In genomic region chr7:117381357-117381756, GRCh38 we compare ENCODE assay signal across 29 cellular contexts. TPM values are rescaled to one million over a fixed set of nuclear protein-coding genes. Genes with fewer than 3 reads are reported as not detected.
DNase-seq lines count a peak whose midpoint lies in the region; ATAC-seq and TF ChIP-seq lines count a peak whose summit lies in the region.
"Had no signal": no experiment of that assay in that cellular context is flagged by ENCODE, and none has a peak within 500 bp of the region (broad histone marks: within the 10 kb centered on the region; RNA-seq: fewer than 3 reads in every experiment).

No MANE protein-coding gene starts in this region.

- TF ChIP-seq POLR2A in adrenal gland (IDR thresholded peaks at IDR 0.05) = no peak

- no peaks in the 10 kb centered on the region for H3K4me1 ChIP-seq in mammary epithelial cell (ENCODE audit: insufficient read depth, low read length)
- H3K4me1 ChIP-seq in adrenal gland (replicated peaks in 1 of 2) = no peaks in the 10 kb centered on the region
- H3K4me1 ChIP-seq: esophagus muscularis mucosa, parathyroid adenoma, right lobe of liver, tibial artery had no signal

- dilution Hi-C loops in mammary epithelial cell (cut with HindIII; ENCODE audit: low sequenced_read_pairs) = no loop called here

- DNase-seq in DMS 273 (lab: John Stamatoyannopoulos, UW; ENCODE audit: unreplicated experiment) (peak; percentile 18), DMS 273 treated with DMSO at 0.1 percent for 48 hours (lab: John Stamatoyannopoulos, UW) (no peak), mammary epithelial cell (no peak), iris pigment epithelial cell (ENCODE audit: low read depth) (peak; percentile 7), adrenal gland (no peak)
- no peak for DNase-seq in T-helper 2 cell treated with Interferon-gamma antibody and Interleukin-4, amounts not matched to agents 5 μg/mL and 100 μg/mL, for 36 hours (ENCODE audit: low spot score)
- DNase-seq: activated CD8-positive, alpha-beta memory T cell treated with anti-CD3 and anti-CD28 coated beads, Interleukin-2, amount 50 U/mL, for 4 hours; COR-L47; effector CD8-positive, alpha-beta T cell; left colon; naive thymus-derived CD8-positive, alpha-beta T cell; NCI-H1105; NCI-H2081 treated with DMSO at 0.1 percent for 48 hours; NCI-H748 treated with DMSO at 0.1 percent for 48 hours; right lobe of liver; SHP77 treated with DMSO at 0.1 percent for 48 hours; T-helper 1 cell; tibial artery had no signal

- no peaks in the 10 kb centered on the region for H3K36me3 Mint-ChIP-seq in T-helper 2 cell treated with Interferon-gamma antibody and Interleukin-4, amounts not matched to agents 5 μg/mL and 100 μg/mL, for 36 hours (ENCODE audit: low read depth)
- H3K36me3 Mint-ChIP-seq: activated naive CD8-positive, alpha-beta T cell; naive thymus-derived CD8-positive, alpha-beta T cell had no signal

- H2AFZ ChIP-seq in mammary epithelial cell (ENCODE audit: low read depth, low read length) = no peak overlapping the region
- H2AFZ ChIP-seq: parathyroid adenoma had no signal

- H3K79me2 ChIP-seq in mammary epithelial cell (ENCODE audit: insufficient read depth, low read length) = no peaks in the 10 kb centered on the region
- H3K79me2 ChIP-seq: parathyroid adenoma had no signal

- H3K27ac Mint-ChIP-seq in T-helper 2 cell treated with Interferon-gamma antibody and Interleukin-4, amounts not matched to agents 5 μg/mL and 100 μg/mL, for 36 hours = no peak overlapping the region
- H3K27ac Mint-ChIP-seq: activated naive CD8-positive, alpha-beta T cell; activated T-helper 17 cell treated with anti-CD3 and anti-CD28 coated beads, Interleukin-2, amount 50 U/mL, for 72 hours; naive thymus-derived CD8-positive, alpha-beta T cell; stimulated activated naive CD8-positive, alpha-beta T cell treated with anti-CD3 and anti-CD28 coated beads, Interleukin-15, Interleukin-2, amounts not matched to agents 100 ng/mL and 50 ng/mL, for 24 hours had no signal

- no peaks in the 10 kb centered on the region for H4K20me1 ChIP-seq in mammary epithelial cell (ENCODE audit: insufficient read depth, low read length)

- no peaks in the 10 kb centered on the region for H3K9me3 ChIP-seq in mammary epithelial cell (replicated peaks; ENCODE audit: insufficient read depth, low read length)
- H3K9me3 ChIP-seq in adrenal gland (replicated peaks in 1 of 3) = no peaks in the 10 kb centered on the region
- H3K9me3 ChIP-seq: esophagus muscularis mucosa, right lobe of liver, tibial artery had no signal

- no peak overlapping the region for H3K9ac ChIP-seq in mammary epithelial cell (ENCODE audit: insufficient read depth, low read length)
- H3K9ac ChIP-seq: parathyroid adenoma had no signal

- no peak overlapping the region for H3K4me2 ChIP-seq in mammary epithelial cell (ENCODE audit: insufficient read depth, low read depth, low read length)

- BruUV-seq in mammary epithelial cell (replicated peaks; lab: Mats Ljungman, UMichigan) = no TSS peak

- ATAC-seq in GM21786 (IDR thresholded peaks at IDR 0.05; ENCODE audit: unreplicated experiment) = no peak
- ATAC-seq: activated T-helper 17 cell treated with anti-CD3 and anti-CD28 coated beads, Interleukin-2, amount 50 U/mL, for 72 hours; left colon; naive thymus-derived CD8-positive, alpha-beta T cell; right lobe of liver had no signal

- no peaks in the 10 kb centered on the region for H3K27me3 Mint-ChIP-seq in T-helper 2 cell treated with Interferon-gamma antibody and Interleukin-4, amounts not matched to agents 5 μg/mL and 100 μg/mL, for 36 hours (ENCODE audit: low read depth)
- H3K27me3 Mint-ChIP-seq: activated naive CD8-positive, alpha-beta T cell; activated T-helper 17 cell treated with anti-CD3 and anti-CD28 coated beads, Interleukin-2, amount 50 U/mL, for 72 hours; naive thymus-derived CD8-positive, alpha-beta T cell; stimulated activated naive CD8-positive, alpha-beta T cell treated with anti-CD3 and anti-CD28 coated beads, Interleukin-15, Interleukin-2, amounts not matched to agents 100 ng/mL and 50 ng/mL, for 24 hours had no signal

- H3K36me3 ChIP-seq in mammary epithelial cell (ENCODE audit: insufficient read depth, low read length) = no peaks in the 10 kb centered on the region
- H3K36me3 ChIP-seq in adrenal gland (replicated peaks in 1 of 2) = no peaks in the 10 kb centered on the region
- H3K36me3 ChIP-seq: esophagus muscularis mucosa, right lobe of liver, tibial artery had no signal

- no peak overlapping the region for H3K4me3 Mint-ChIP-seq in T-helper 2 cell treated with Interferon-gamma antibody and Interleukin-4, amounts not matched to agents 5 μg/mL and 100 μg/mL, for 36 hours
- H3K4me3 Mint-ChIP-seq: activated naive CD8-positive, alpha-beta T cell; activated T-helper 17 cell treated with anti-CD3 and anti-CD28 coated beads, Interleukin-2, amount 50 U/mL, for 72 hours; naive thymus-derived CD8-positive, alpha-beta T cell; stimulated activated naive CD8-positive, alpha-beta T cell treated with anti-CD3 and anti-CD28 coated beads, Interleukin-15, Interleukin-2, amounts not matched to agents 100 ng/mL and 50 ng/mL, for 24 hours had no signal

- H3K4me3 ChIP-seq in mammary epithelial cell (replicated peaks in 1 of 3; ENCODE audit: insufficient read depth in 1 of 3, low read depth in 2 of 3, low read length in 3 of 3) (no peak overlapping the region), adrenal gland (no peak overlapping the region)
- H3K4me3 ChIP-seq: esophagus muscularis mucosa, right lobe of liver, tibial artery had no signal

- intact Hi-C loops in mammary epithelial cell (cut with micrococcal nuclease) (loop anchor here (10.0 kb wide), 1 partner anchor 1207 kb away; no protein-coding TSS in a partner anchor), adrenal gland (cut with DNase I) (loop anchor here in 1 of 2 donors (10.0 kb wide), 1 partner anchor 457 kb away; no protein-coding TSS in a partner anchor)

- in situ Hi-C loops in mammary epithelial cell (cut with MboI; ENCODE audit: low sequenced_read_pairs in 2 of 2) = loop anchor here (10.0 to 25.0 kb wide), 2 partner anchors 167 to 444 kb away; no protein-coding TSS in a partner anchor

- H3K27me3 ChIP-seq in mammary epithelial cell (ENCODE audit: insufficient read depth, low read length) = no peaks in the 10 kb centered on the region
- no peaks in the 10 kb centered on the region for H3K27me3 ChIP-seq in adrenal gland
- H3K27me3 ChIP-seq: esophagus muscularis mucosa, right lobe of liver, tibial artery had no signal

- peak; percentile 28; the same call in 1 of the 2 replicates for TF ChIP-seq CTCF in LNCAP (IDR thresholded peaks at IDR 0.05)
- TF ChIP-seq CTCF in mammary epithelial cell (conservative IDR thresholded peaks at IDR 0.05 in 1 of 2, IDR thresholded peaks at IDR 0.05 in 1 of 2; ENCODE audit: extremely low read depth in 1 of 2, insufficient read depth in 1 of 2, low read depth in 1 of 2, low read length in 2 of 2) = peak; percentile 4 to 27
- no peak for TF ChIP-seq CTCF in adrenal gland (IDR thresholded peaks at IDR 0.05)

- CTCF ChIA-PET in mammary epithelial cell (lab: Charles Lee; ENCODE audit: low non-redundant PET) = no interaction called here

- H3K27ac ChIP-seq in mammary epithelial cell (ENCODE audit: insufficient read depth, low read depth, low read length) = no peak overlapping the region
- H3K27ac ChIP-seq in adrenal gland = no peak overlapping the region
- H3K27ac ChIP-seq: esophagus muscularis mucosa, parathyroid adenoma, right lobe of liver, tibial artery had no signal

- H3K9me3 Mint-ChIP-seq in T-helper 2 cell treated with Interferon-gamma antibody and Interleukin-4, amounts not matched to agents 5 μg/mL and 100 μg/mL, for 36 hours = no peaks in the 10 kb centered on the region
- H3K9me3 Mint-ChIP-seq: activated T-helper 17 cell treated with anti-CD3 and anti-CD28 coated beads, Interleukin-2, amount 50 U/mL, for 72 hours; stimulated activated naive CD8-positive, alpha-beta T cell treated with anti-CD3 and anti-CD28 coated beads, Interleukin-15, Interleukin-2, amounts not matched to agents 100 ng/mL and 50 ng/mL, for 24 hours had no signal

- H3K4me1 Mint-ChIP-seq in T-helper 2 cell treated with Interferon-gamma antibody and Interleukin-4, amounts not matched to agents 5 μg/mL and 100 μg/mL, for 36 hours (ENCODE audit: low read depth) = no peaks in the 10 kb centered on the region
- H3K4me1 Mint-ChIP-seq: activated T-helper 17 cell treated with anti-CD3 and anti-CD28 coated beads, Interleukin-2, amount 50 U/mL, for 72 hours; naive thymus-derived CD8-positive, alpha-beta T cell had no signal

RNA-seq across cellular contexts. Expression of gene ASZ1, which starts 45.9 kb away (rescaled TPM):
- total RNA-seq in mammary epithelial cell = not detected
- polyA plus RNA-seq in mammary epithelial cell = not detected
- not detected for polyA minus RNA-seq in mammary epithelial cell
- total RNA-seq in adrenal gland = not detected
- not detected for polyA plus RNA-seq in adrenal gland
- total RNA-seq: activated T-helper 17 cell treated with anti-CD3 and anti-CD28 coated beads, Interleukin-2, amount 50 U/mL, for 72 hours; Daoy; esophagus muscularis mucosa; H1; left colon; LHCN-M2; naive thymus-derived CD8-positive, alpha-beta T cell; right lobe of liver had no signal
- polyA plus RNA-seq: BJ; H1; naive thymus-derived CD8-positive, alpha-beta T cell had no signal

RNA-seq across cellular contexts. Expression of gene WNT2, which starts 58.5 kb away (rescaled TPM):
- total RNA-seq in mammary epithelial cell (not detected), adrenal gland (under 1 TPM in 1 of 8 donors, not detected in 7; 0.72 TPM)
- polyA plus RNA-seq in mammary epithelial cell (not detected), adrenal gland (under 1 TPM in 1 of 3 donors, not detected in 2; 0.07 TPM)
- not detected for polyA minus RNA-seq in mammary epithelial cell
- total RNA-seq: activated T-helper 17 cell treated with anti-CD3 and anti-CD28 coated beads, Interleukin-2, amount 50 U/mL, for 72 hours; Daoy; H1; left colon; LHCN-M2; naive thymus-derived CD8-positive, alpha-beta T cell had no signal
- polyA plus RNA-seq: H1; naive thymus-derived CD8-positive, alpha-beta T cell had no signal

Comparison
In these comparisons a context has a peak if more than half of its experiments do, and no peak if none do; other contexts are left out.
1. DNase-seq: peak in DMS 273 (single experiment) and iris pigment epithelial cell (single experiment); none in DMS 273 treated with DMSO at 0.1 percent for 48 hours (single experiment), mammary epithelial cell (single experiment), T-helper 2 cell treated with Interferon-gamma antibody and Interleukin-4, amounts not matched to agents 5 μg/mL and 100 μg/mL, for 36 hours (single experiment) and adrenal gland (0 of 7).
2. CTCF ChIP-seq: peak in LNCAP (single experiment) and mammary epithelial cell (2 of 2); none in adrenal gland (0 of 6).